In the genomic region with DNA sequence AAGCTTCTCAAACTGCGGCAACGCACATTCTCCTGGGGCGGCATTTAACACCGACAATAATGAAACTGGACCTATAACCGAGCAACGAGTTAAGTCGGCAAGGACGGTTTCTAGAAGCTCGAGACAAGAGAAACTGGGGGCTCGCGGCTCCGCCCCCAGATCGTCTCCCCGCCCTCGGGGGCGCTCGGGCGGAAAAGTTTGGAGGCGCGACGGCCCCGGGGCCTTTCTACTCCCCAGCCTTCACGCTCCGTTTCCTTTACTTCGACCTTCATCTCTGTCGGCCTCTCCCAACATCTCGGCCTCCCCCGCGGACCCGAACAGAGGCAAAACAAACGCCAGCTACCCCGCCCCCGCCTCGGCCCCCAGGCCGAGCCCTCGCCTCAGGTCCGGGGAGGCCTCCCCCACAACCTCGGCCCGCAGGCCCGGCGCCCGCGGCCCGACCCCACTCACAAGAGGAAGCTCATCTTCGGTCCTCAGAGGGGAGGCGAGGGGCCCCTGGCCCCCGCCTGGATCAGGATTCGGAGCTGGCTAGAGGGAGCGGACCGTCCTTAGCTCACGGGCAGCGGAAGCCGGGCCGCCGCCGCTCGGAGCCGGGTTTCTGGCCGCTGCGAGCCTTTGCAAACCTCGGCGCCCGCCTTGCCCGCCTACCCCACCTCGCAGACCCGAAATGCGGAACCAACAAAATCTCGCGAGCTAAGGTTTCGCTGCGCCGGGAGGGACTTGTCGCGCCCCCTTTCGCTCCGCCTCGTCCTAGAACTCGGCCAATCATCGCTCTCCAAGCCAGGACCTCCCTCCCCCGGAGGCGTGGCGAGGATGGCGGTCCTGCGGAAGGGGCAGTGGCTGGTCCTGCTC, we compare ENCODE assay signal across 8 cellular contexts. TPM values are rescaled to one million over a fixed set of nuclear protein-coding genes. Genes with fewer than 3 reads are reported as not detected.
DNase-seq lines count a peak whose midpoint lies in the region; ATAC-seq and TF ChIP-seq lines count a peak whose summit lies in the region.

A gene (minus strand): TSS at position 669 of the 852 bp plus-strand sequence. CDS start 205 bp downstream, at position 464.

- H3K4me3 ChIP-seq in RWPE2 (ENCODE audit: severe bottlenecking) (peak within 1 kb of the TSS; percentile 80), fibroblast of lung (replicated peaks in 1 of 4; ENCODE audit: control extremely low read depth in 1 of 4, insufficient read depth in 1 of 4, low read depth in 3 of 4, low read length in 4 of 4) (peak within 1 kb of the TSS; percentile 64 to 95 (median 82))

- intact Hi-C loops in activated T-helper 2 cell treated with anti-CD3 and anti-CD28 coated beads, Interferon-gamma antibody, Interleukin-2, Interleukin-4, amounts not matched to agents 10 μg/mL and 5 μg/mL and 100 μg/mL, durations not matched to agents 14 hours and 24 hours and 36 hours (cut with micrococcal nuclease) = loop anchor here (1.0 kb wide), 2 partner anchors 20 to 28 kb away; a partner anchor contains a TSS

- H3K4me3 Mint-ChIP-seq in activated T-helper 2 cell treated with anti-CD3 and anti-CD28 coated beads, Interferon-gamma antibody, Interleukin-2, Interleukin-4, amounts not matched to agents 10 μg/mL and 5 μg/mL and 100 μg/mL, durations not matched to agents 14 hours and 24 hours and 36 hours (ENCODE audit: low read depth) = peak within 1 kb of the TSS; percentile 85
- peak within 1 kb of the TSS; percentile 82 to 95 (median 91) for H3K4me3 Mint-ChIP-seq in naive thymus-derived CD8-positive, alpha-beta T cell

- no peaks in the 10 kb centered on the region for H4K20me1 ChIP-seq in fibroblast of lung (ENCODE audit: control insufficient read depth, extremely low read depth, insufficient read depth, low read length)

- peak within 1 kb of the TSS; percentile 81 for H3K27ac Mint-ChIP-seq in activated T-helper 2 cell treated with anti-CD3 and anti-CD28 coated beads, Interferon-gamma antibody, Interleukin-2, Interleukin-4, amounts not matched to agents 10 μg/mL and 5 μg/mL and 100 μg/mL, durations not matched to agents 14 hours and 24 hours and 36 hours
- peak within 1 kb of the TSS; percentile 82 to 98 (median 96) for H3K27ac Mint-ChIP-seq in naive thymus-derived CD8-positive, alpha-beta T cell

- H3K9ac ChIP-seq in fibroblast of lung (ENCODE audit: insufficient read depth, low read length) = peak within 1 kb of the TSS; percentile 94

- DNase-seq in EH (ENCODE audit: low read depth) (peak; percentile 99), H4 (ENCODE audit: low spot score) (peak; percentile 96), LoVo (ENCODE audit: low spot score) (peak; percentile 98), RWPE2 (ENCODE audit: low spot score) (peak; percentile 97), fibroblast of lung (ENCODE audit: low read depth in 2 of 2) (peak; percentile 98)
- DNase-seq in activated T-helper 2 cell treated with anti-CD3 and anti-CD28 coated beads, Interferon-gamma antibody, Interleukin-2, Interleukin-4, amounts not matched to agents 10 μg/mL and 5 μg/mL and 100 μg/mL, durations not matched to agents 14 hours and 24 hours and 36 hours (ENCODE audit: low spot score) = peak; percentile 97
- DNase-seq in naive thymus-derived CD8-positive, alpha-beta T cell = peak; percentile 94 to 98 (median 97)
- DNase-seq in stimulated activated naive CD4-positive, alpha-beta T cell (lab: John Stamatoyannopoulos, UW) = peak; percentile 93 to 97 (median 96)

- H3K9me3 ChIP-seq in RWPE2 (ENCODE audit: severe bottlenecking) (no peaks in the 10 kb centered on the region), fibroblast of lung (ENCODE audit: control insufficient read depth, insufficient read depth, low read depth, low read length) (no peaks in the 10 kb centered on the region)

- peaks cover 44% of the 10 kb centered on the region for H3K79me2 ChIP-seq in fibroblast of lung (ENCODE audit: control insufficient read depth, insufficient read depth, low read length)

- H2AFZ ChIP-seq in fibroblast of lung (ENCODE audit: low read length) = peak within 1 kb of the TSS; percentile 70

- no peaks in the 10 kb centered on the region for H3K27me3 ChIP-seq in RWPE2 (ENCODE audit: insufficient read depth, poor library complexity, severe bottlenecking)
- H3K27me3 ChIP-seq in fibroblast of lung (ENCODE audit: control insufficient read depth, insufficient read depth, low read length) = no peaks in the 10 kb centered on the region

- peaks cover 17% of the 10 kb centered on the region for H3K4me1 ChIP-seq in RWPE2 (ENCODE audit: insufficient read depth, poor library complexity, severe bottlenecking)
- no peaks in the 10 kb centered on the region for H3K4me1 ChIP-seq in fibroblast of lung (ENCODE audit: control insufficient read depth, extremely low read depth, insufficient read depth, low read length)

- peak; percentile 97 for ATAC-seq in RWPE2 (ENCODE audit: low read depth)
- peak; percentile 90 to 91 for ATAC-seq in naive thymus-derived CD8-positive, alpha-beta T cell

- H3K4me1 Mint-ChIP-seq in activated T-helper 2 cell treated with anti-CD3 and anti-CD28 coated beads, Interferon-gamma antibody, Interleukin-2, Interleukin-4, amounts not matched to agents 10 μg/mL and 5 μg/mL and 100 μg/mL, durations not matched to agents 14 hours and 24 hours and 36 hours (ENCODE audit: low read depth) = peaks cover 40% of the 10 kb centered on the region
- H3K4me1 Mint-ChIP-seq in naive thymus-derived CD8-positive, alpha-beta T cell = peaks cover 6 to 55% (median 34%) of the 10 kb centered on the region in 4 donors

- POLR2A ChIA-PET in naive thymus-derived CD8-positive, alpha-beta T cell (lab: Charles Lee) = interaction anchor here (0.5 to 2.8 kb wide), 34 partner anchors 10 to 944 kb away, joined by 3 to 80 read pairs (median 4); a partner anchor contains a TSS

- H3K27me3 Mint-ChIP-seq in activated T-helper 2 cell treated with anti-CD3 and anti-CD28 coated beads, Interferon-gamma antibody, Interleukin-2, Interleukin-4, amounts not matched to agents 10 μg/mL and 5 μg/mL and 100 μg/mL, durations not matched to agents 14 hours and 24 hours and 36 hours (ENCODE audit: low read depth) = no peaks in the 10 kb centered on the region
- H3K27me3 Mint-ChIP-seq in naive thymus-derived CD8-positive, alpha-beta T cell = no peaks in the 10 kb centered on the region

- peak within 1 kb of the TSS; percentile 78 for H3K4me2 ChIP-seq in fibroblast of lung (ENCODE audit: extremely low read depth, insufficient read depth, low read length)

- H3K36me3 ChIP-seq in RWPE2 (ENCODE audit: low read depth) = peaks cover 24% of the 10 kb centered on the region
- H3K36me3 ChIP-seq in fibroblast of lung (ENCODE audit: control insufficient read depth, insufficient read depth, low read length) = no peaks in the 10 kb centered on the region

- H3K36me3 Mint-ChIP-seq in activated T-helper 2 cell treated with anti-CD3 and anti-CD28 coated beads, Interferon-gamma antibody, Interleukin-2, Interleukin-4, amounts not matched to agents 10 μg/mL and 5 μg/mL and 100 μg/mL, durations not matched to agents 14 hours and 24 hours and 36 hours (ENCODE audit: low read depth) = peaks cover 28% of the 10 kb centered on the region
- H3K36me3 Mint-ChIP-seq in naive thymus-derived CD8-positive, alpha-beta T cell = peaks cover 0 to 20% (median 5%) of the 10 kb centered on the region in 3 donors

- no peaks in the 10 kb centered on the region for H3K9me3 Mint-ChIP-seq in activated T-helper 2 cell treated with anti-CD3 and anti-CD28 coated beads, Interferon-gamma antibody, Interleukin-2, Interleukin-4, amounts not matched to agents 10 μg/mL and 5 μg/mL and 100 μg/mL, durations not matched to agents 14 hours and 24 hours and 36 hours
- H3K9me3 Mint-ChIP-seq in naive thymus-derived CD8-positive, alpha-beta T cell = no peaks in the 10 kb centered on the region

- no peak for TF ChIP-seq CTCF in RWPE2 (IDR thresholded peaks at IDR 0.05; ENCODE audit: poor library complexity, severe bottlenecking)
- TF ChIP-seq CTCF in fibroblast of lung (conservative IDR thresholded peaks at IDR 0.05 in 1 of 2, IDR thresholded peaks at IDR 0.05 in 1 of 2; ENCODE audit: low read depth in 1 of 2, low read length in 2 of 2) = no peak

- peak within 1 kb of the TSS; percentile 73 for H3K27ac ChIP-seq in RWPE2 (ENCODE audit: poor library complexity, severe bottlenecking)
- peak within 1 kb of the TSS; percentile 88 for H3K27ac ChIP-seq in fibroblast of lung (ENCODE audit: insufficient read depth, low read length)

RNA-seq across cellular contexts. Expression of the gene that starts here (rescaled TPM):
- total RNA-seq in H4 (2014; rRNA removed; shearing (Covaris generic)) = 147 and 150 TPM in 2 replicates
- 208 and 215 TPM in 2 replicates for total RNA-seq in activated T-helper 2 cell treated with anti-CD3 and anti-CD28 coated beads, Interferon-gamma antibody, Interleukin-2, Interleukin-4, amounts not matched to agents 10 μg/mL and 5 μg/mL and 100 μg/mL, durations not matched to agents 14 hours and 24 hours and 36 hours
- 80.9 and 87.4 TPM in 2 replicates for total RNA-seq in fibroblast of lung
- 61.6 and 80.3 TPM in 2 replicates for polyA plus RNA-seq in fibroblast of lung
- 41.3 and 47.4 TPM in 2 replicates for polyA plus RNA-seq in fibroblast of lung (2012)
- 14.6 and 19.2 TPM in 2 replicates for polyA minus RNA-seq in fibroblast of lung (ENCODE audit: low replicate concordance)
- 100 to 1,000 TPM; 137 to 160 TPM for total RNA-seq in naive thymus-derived CD8-positive, alpha-beta T cell
- polyA plus RNA-seq in naive thymus-derived CD8-positive, alpha-beta T cell = 100 to 1,000 TPM; 111 to 152 (median 145) TPM

Comparison
In these comparisons a context has a peak if more than half of its experiments do, and no peak if none do; other contexts are left out.
1. Peak in every context shown above with its lines: DNase-seq, ATAC-seq, H3K4me3 ChIP-seq and H3K27ac ChIP-seq.